8 cellular contexts compared by ENCODE assay signal in the genomic region with DNA sequence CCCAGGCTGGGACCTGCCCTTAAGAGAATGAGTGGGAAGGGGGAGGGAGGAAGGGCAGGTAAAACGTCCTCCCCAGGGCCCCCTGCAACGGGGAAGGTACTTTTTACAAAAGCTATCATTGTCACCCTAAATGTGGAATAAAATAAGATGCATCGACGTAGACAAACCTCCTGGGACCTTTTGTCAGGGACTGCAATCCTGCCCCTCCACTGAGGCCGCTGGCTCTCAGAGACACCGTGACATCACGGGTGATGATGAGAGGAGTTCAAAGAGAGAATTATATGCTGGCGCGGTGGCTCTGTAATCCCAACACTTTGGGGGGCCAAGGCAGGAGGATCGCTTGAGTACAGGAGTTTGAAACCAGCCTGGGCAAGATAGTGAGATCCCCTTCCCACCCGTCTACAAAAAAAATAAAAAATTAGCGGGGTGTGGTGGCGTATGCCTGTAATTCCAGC. TPM values are rescaled to one million over a fixed set of nuclear protein-coding genes. Genes with fewer than 3 reads are reported as not detected.
DNase-seq lines count a peak whose midpoint lies in the region; ATAC-seq, FAIRE-seq and TF ChIP-seq lines count a peak whose summit lies in the region.

No MANE protein-coding gene starts in this region.

- TF ChIP-seq EP300 in HepG2 (IDR thresholded peaks at IDR 0.05; ENCODE audit: low read depth in 2 of 2, low read length in 2 of 2) = no peak
- TF ChIP-seq EP300 in HepG2 (CRISPR knock-in tag; IDR thresholded peaks at IDR 0.05; ENCODE audit: borderline replicate concordance) = no peak

- H3K36me3 ChIP-seq in HepG2 (replicated peaks in 1 of 2; ENCODE audit: control insufficient read depth in 1 of 2, insufficient read depth in 2 of 2, low read length in 2 of 2) = no peaks in the 10 kb centered on the region
- no peaks in the 10 kb centered on the region for H3K36me3 ChIP-seq in tibial artery

- H3K27me3 ChIP-seq in HepG2 (ENCODE audit: control insufficient read depth in 1 of 2, insufficient read depth in 2 of 2, low read length in 2 of 2) = peaks cover 8 to 23% of the 10 kb centered on the region in 2 experiments; a peak in 4 of 5 replicates
- peaks cover 5 to 79% of the 10 kb centered on the region in 2 donors for H3K27me3 ChIP-seq in tibial artery

- H2AFZ ChIP-seq in HepG2 (ENCODE audit: low read length) = peak overlapping the region; percentile 75

- H3K27me3 Mint-ChIP-seq in activated naive CD4-positive, alpha-beta T cell treated with anti-CD3 and anti-CD28 coated beads for 36 hours (ENCODE audit: low read depth) = peaks cover 11% of the 10 kb centered on the region
- H3K27me3 Mint-ChIP-seq in activated naive CD8-positive, alpha-beta T cell treated with anti-CD3 and anti-CD28 coated beads, Interleukin-2, amount 10 ng/mL, durations not matched to agents 7 days and 5 days = peaks cover 34% of the 10 kb centered on the region

- H3K27ac ChIP-seq in HepG2 (ENCODE audit: extremely low read length, insufficient read depth, low read length) (no peak overlapping the region), tibial artery (peak overlapping the region in 1 of 2 donors; percentile 32)

- H3K4me2 ChIP-seq in HepG2 (ENCODE audit: low read depth, low read length) = peak overlapping the region; percentile 94

- ATAC-seq in activated naive CD8-positive, alpha-beta T cell treated with anti-CD3 and anti-CD28 coated beads, Interleukin-2, amount 10 ng/mL, durations not matched to agents 7 days and 5 days (ENCODE audit: low read depth) = no peak
- no peak for ATAC-seq in HepG2

- H3K4me1 Mint-ChIP-seq in activated naive CD4-positive, alpha-beta T cell treated with anti-CD3 and anti-CD28 coated beads for 36 hours (ENCODE audit: low read depth) = peaks cover 17% of the 10 kb centered on the region
- peaks cover 8% of the 10 kb centered on the region for H3K4me1 Mint-ChIP-seq in activated naive CD8-positive, alpha-beta T cell treated with anti-CD3 and anti-CD28 coated beads, Interleukin-2, amount 10 ng/mL, durations not matched to agents 7 days and 5 days

- H3K4me1 ChIP-seq in HepG2 (ENCODE audit: insufficient read depth, low read length) (peaks cover 10% of the 10 kb centered on the region), tibial artery (peaks cover 5 to 22% (median 18%) of the 10 kb centered on the region in 4 donors)

- TF ChIP-seq RAD21 in HepG2 (CRISPR knock-in tag; IDR thresholded peaks at IDR 0.05) = no peak

- no peaks in the 10 kb centered on the region for H4K20me1 ChIP-seq in HepG2 (ENCODE audit: insufficient read depth, low read length)

- FAIRE-seq in HepG2 (lab: Jason Lieb, UNC) (no peak), HTR-8/SVneo (lab: Jason Lieb, UNC) (no peak)

- in situ Hi-C loops in HepG2 (cut with HindIII; ENCODE audit: extremely low pct_ligation_motif_present, low pct_unique_long_range_greater_than_20kb) = no loop called here

- WGBS in HepG2 (ENCODE audit: low lambda C conversion rate) = 27% methylated on average over 13 of the region's 13 CpGs

- BruUV-seq in HepG2 (replicated peaks; lab: Mats Ljungman, UMichigan) = no TSS peak

- peak overlapping the region; percentile 90 for H3K4me3 Mint-ChIP-seq in activated naive CD4-positive, alpha-beta T cell treated with anti-CD3 and anti-CD28 coated beads for 36 hours
- peak overlapping the region; percentile 95 for H3K4me3 Mint-ChIP-seq in activated naive CD8-positive, alpha-beta T cell treated with anti-CD3 and anti-CD28 coated beads, Interleukin-2, amount 10 ng/mL, durations not matched to agents 7 days and 5 days

- DNase-seq in activated naive CD4-positive, alpha-beta T cell treated with anti-CD3 and anti-CD28 coated beads for 36 hours = no peak
- no peak for DNase-seq in activated naive CD4-positive, alpha-beta T cell treated with anti-CD3 and anti-CD28 coated beads, Interleukin-2, amount 50 U/mL, for 16 hours
- no peak for DNase-seq in activated naive CD8-positive, alpha-beta T cell treated with anti-CD3 and anti-CD28 coated beads, Interleukin-2, amount 10 ng/mL, durations not matched to agents 7 days and 5 days
- DNase-seq in HepG2 (ENCODE audit: low spot score) = no peak
- no peak for DNase-seq in tibial artery
- DNase-seq in HTR-8/SVneo (ENCODE audit: insufficient read length, low spot score) = no peak
- DNase-seq in NCI-H1930 (lab: John Stamatoyannopoulos, UW) = no peak
- no peak for DNase-seq in GM10266 (ENCODE audit: extremely low spot score)

- no peaks in the 10 kb centered on the region for H3K79me2 ChIP-seq in HepG2 (ENCODE audit: insufficient read depth, low read length)

- H3K36me3 Mint-ChIP-seq in activated naive CD4-positive, alpha-beta T cell treated with anti-CD3 and anti-CD28 coated beads for 36 hours (ENCODE audit: low read depth) = no peaks in the 10 kb centered on the region
- no peaks in the 10 kb centered on the region for H3K36me3 Mint-ChIP-seq in activated naive CD8-positive, alpha-beta T cell treated with anti-CD3 and anti-CD28 coated beads, Interleukin-2, amount 10 ng/mL, durations not matched to agents 7 days and 5 days

- intact Hi-C loops in activated naive CD4-positive, alpha-beta T cell treated with anti-CD3 and anti-CD28 coated beads for 36 hours (cut with micrococcal nuclease) = loop anchor here (1.0 to 2.0 kb wide), 2 partner anchors 45 to 46 kb away; partner anchors contain the start of genes EMC10, GARIN5A and POLD1
- intact Hi-C loops in HepG2 (cut with micrococcal nuclease; ENCODE audit: unreplicated experiment) (no loop called here), tibial artery (cut with DNase I; ENCODE audit: low total_unique reads) (no loop called here)

- TF ChIP-seq CTCF in HepG2 (CRISPR knock-in tag; IDR thresholded peaks at IDR 0.05) = no peak
- no peak for TF ChIP-seq CTCF in tibial artery (IDR thresholded peaks at IDR 0.05)
- no peak for TF ChIP-seq CTCF in GM10266 (IDR thresholded peaks at IDR 0.05; ENCODE audit: control insufficient read depth, insufficient read depth, low read depth, missing control alignments)

- CTCF ChIA-PET in activated naive CD4-positive, alpha-beta T cell treated with anti-CD3 and anti-CD28 coated beads for 36 hours (lab: Charles Lee) = no interaction called here
- CTCF ChIA-PET in HepG2 (lab: Yijun Ruan, JAX; ENCODE audit: low intra/inter-chr PET ratio, low total read pairs) = no interaction called here

- no peaks in the 10 kb centered on the region for H3K9me3 Mint-ChIP-seq in activated naive CD4-positive, alpha-beta T cell treated with anti-CD3 and anti-CD28 coated beads for 36 hours
- H3K9me3 Mint-ChIP-seq in activated naive CD8-positive, alpha-beta T cell treated with anti-CD3 and anti-CD28 coated beads, Interleukin-2, amount 10 ng/mL, durations not matched to agents 7 days and 5 days = no peaks in the 10 kb centered on the region

- H3K9me3 ChIP-seq in HepG2 (ENCODE audit: low read length) = no peaks in the 10 kb centered on the region
- no peaks in the 10 kb centered on the region for H3K9me3 ChIP-seq in tibial artery

- H3K4me3 ChIP-seq in HepG2 (replicated peaks in 1 of 3; ENCODE audit: insufficient read depth in 1 of 3, low read depth in 2 of 3, low read length in 3 of 3) (peak overlapping the region; percentile 41 to 70 (median 56); a peak in 5 of 6 replicates), tibial artery (peak overlapping the region; percentile 46 to 61)

- POLR2A ChIA-PET in activated naive CD8-positive, alpha-beta T cell treated with anti-CD3 and anti-CD28 coated beads, Interleukin-2, amount 10 ng/mL, durations not matched to agents 7 days and 5 days (lab: Charles Lee) = no interaction called here
- POLR2A ChIA-PET in HepG2 (lab: Yijun Ruan, JAX) = no interaction called here

- H3K27ac Mint-ChIP-seq in activated naive CD4-positive, alpha-beta T cell treated with anti-CD3 and anti-CD28 coated beads for 36 hours = peak overlapping the region; percentile 88
- H3K27ac Mint-ChIP-seq in activated naive CD8-positive, alpha-beta T cell treated with anti-CD3 and anti-CD28 coated beads, Interleukin-2, amount 10 ng/mL, durations not matched to agents 7 days and 5 days = no peak overlapping the region

- peak overlapping the region; percentile 57 for H3K9ac ChIP-seq in HepG2 (ENCODE audit: insufficient read depth, low read depth, low read length)

- no peak for TF ChIP-seq POLR2A in HepG2 (IDR thresholded peaks at IDR 0.05; ENCODE audit: insufficient read depth in 1 of 2, low read depth in 2 of 2, low read length in 2 of 2)

RNA-seq across cellular contexts. Expression of gene MYBPC2, which starts 1.8 kb away (rescaled TPM):
- 1 to 10 TPM in 1 of 2 experiments, under 1 TPM in 1; 0.64 to 1.6 TPM for total RNA-seq in activated naive CD4-positive, alpha-beta T cell treated with anti-CD3 and anti-CD28 coated beads for 36 hours
- total RNA-seq in activated naive CD8-positive, alpha-beta T cell treated with anti-CD3 and anti-CD28 coated beads, Interleukin-2, amount 10 ng/mL, durations not matched to agents 7 days and 5 days = under 1 TPM in 1 of 2 experiments, not detected in 1; 0.14 TPM
- total RNA-seq in HepG2 (2016; rRNA removed; fragmentation: Illumina TruSeq; extraction: Trizol) = 0.67 TPM in 1 of 2 replicates, not detected in the other
- total RNA-seq in HepG2 (2016; cell fraction: cytosol; rRNA removed; fragmentation: Illumina TruSeq; extraction: Trizol; ENCODE audit: low read depth) = not detected in 2 replicates
- total RNA-seq in HepG2 (2016; cell fraction: insoluble cytoplasmic fraction; rRNA removed; fragmentation: Illumina TruSeq; extraction: Trizol) = not detected in 2 replicates
- not detected in 2 replicates for total RNA-seq in HepG2 (2016; cell fraction: membrane; rRNA removed; fragmentation: Illumina TruSeq; extraction: Trizol)
- not detected in 2 replicates for total RNA-seq in HepG2 (2016; cell fraction: nucleus; rRNA removed; fragmentation: Illumina TruSeq; extraction: Trizol)
- 0.01 TPM in 1 of 2 replicates, not detected in the other for polyA plus RNA-seq in HepG2 (2011; rRNA removed)
- polyA plus RNA-seq in HepG2 (2011; cell fraction: cytosol; rRNA removed) = 0.01 and 0.03 TPM in 2 replicates
- polyA plus RNA-seq in HepG2 (2011; cell fraction: nucleus; rRNA removed) = 0.05 and 0.24 TPM in 2 replicates
- not detected in 2 replicates for polyA plus RNA-seq in HepG2 (2012)
- not detected in 2 replicates for polyA plus RNA-seq in HepG2 (2016; cell fraction: cytosol; fragmentation: Illumina TruSeq; extraction: Trizol; ENCODE audit: low read depth)
- not detected in 2 replicates for polyA plus RNA-seq in HepG2 (2016; cell fraction: insoluble cytoplasmic fraction; fragmentation: Illumina TruSeq; extraction: Trizol; ENCODE audit: low read depth)
- not detected in 2 replicates for polyA plus RNA-seq in HepG2 (2016; cell fraction: membrane; fragmentation: Illumina TruSeq; extraction: Trizol; ENCODE audit: low read depth)
- not detected in 2 replicates for polyA plus RNA-seq in HepG2 (2016; cell fraction: nucleus; fragmentation: Illumina TruSeq; extraction: Trizol; ENCODE audit: insufficient read depth, low read depth)
- polyA minus RNA-seq in HepG2 (2011; rRNA and poly(A)+ RNA removed; ENCODE audit: low replicate concordance) = not detected in 2 replicates
- not detected in 2 replicates for polyA minus RNA-seq in HepG2 (2011; cell fraction: cytosol; rRNA and poly(A)+ RNA removed)
- polyA minus RNA-seq in HepG2 (2011; cell fraction: nucleus; rRNA and poly(A)+ RNA removed) = not detected in 2 replicates

RNA-seq across cellular contexts. Expression of gene SPIB, which starts 12.2 kb away (rescaled TPM):
- under 1 TPM; 0.36 to 0.47 TPM for total RNA-seq in activated naive CD4-positive, alpha-beta T cell treated with anti-CD3 and anti-CD28 coated beads for 36 hours
- total RNA-seq in activated naive CD8-positive, alpha-beta T cell treated with anti-CD3 and anti-CD28 coated beads, Interleukin-2, amount 10 ng/mL, durations not matched to agents 7 days and 5 days = under 1 TPM in 1 of 2 experiments, not detected in 1; 0.42 TPM
- 0.04 TPM in 1 of 2 replicates, not detected in the other for total RNA-seq in HepG2 (2016; rRNA removed; fragmentation: Illumina TruSeq; extraction: Trizol)
- total RNA-seq in HepG2 (2016; cell fraction: cytosol; rRNA removed; fragmentation: Illumina TruSeq; extraction: Trizol; ENCODE audit: low read depth) = not detected in 2 replicates
- total RNA-seq in HepG2 (2016; cell fraction: insoluble cytoplasmic fraction; rRNA removed; fragmentation: Illumina TruSeq; extraction: Trizol) = 0.13 and 0.15 TPM in 2 replicates
- not detected in 2 replicates for total RNA-seq in HepG2 (2016; cell fraction: membrane; rRNA removed; fragmentation: Illumina TruSeq; extraction: Trizol)
- not detected in 2 replicates for total RNA-seq in HepG2 (2016; cell fraction: nucleus; rRNA removed; fragmentation: Illumina TruSeq; extraction: Trizol)
- 0.04 TPM in 1 of 2 replicates, not detected in the other for polyA plus RNA-seq in HepG2 (2011; rRNA removed)
- polyA plus RNA-seq in HepG2 (2011; cell fraction: cytosol; rRNA removed) = not detected in 2 replicates
- polyA plus RNA-seq in HepG2 (2011; cell fraction: nucleus; rRNA removed) = 0.21 TPM in 1 of 2 replicates, not detected in the other
- not detected in 2 replicates for polyA plus RNA-seq in HepG2 (2012)
- polyA plus RNA-seq in HepG2 (2016; cell fraction: cytosol; fragmentation: Illumina TruSeq; extraction: Trizol; ENCODE audit: low read depth) = 0.10 TPM in 1 of 2 replicates, not detected in the other
- polyA plus RNA-seq in HepG2 (2016; cell fraction: insoluble cytoplasmic fraction; fragmentation: Illumina TruSeq; extraction: Trizol; ENCODE audit: low read depth) = not detected in 2 replicates
- polyA plus RNA-seq in HepG2 (2016; cell fraction: membrane; fragmentation: Illumina TruSeq; extraction: Trizol; ENCODE audit: low read depth) = 0.07 TPM in 1 of 2 replicates, not detected in the other
- polyA plus RNA-seq in HepG2 (2016; cell fraction: nucleus; fragmentation: Illumina TruSeq; extraction: Trizol; ENCODE audit: insufficient read depth, low read depth) = 0.53 TPM in 1 of 2 replicates, not detected in the other
- 0.51 TPM in 1 of 2 replicates, not detected in the other for polyA minus RNA-seq in HepG2 (2011; rRNA and poly(A)+ RNA removed; ENCODE audit: low replicate concordance)
- polyA minus RNA-seq in HepG2 (2011; cell fraction: cytosol; rRNA and poly(A)+ RNA removed) = not detected in 2 replicates
- not detected in 2 replicates for polyA minus RNA-seq in HepG2 (2011; cell fraction: nucleus; rRNA and poly(A)+ RNA removed)

RNA-seq across cellular contexts. Expression of gene EMC10, which starts 45.4 kb away (rescaled TPM):
- 10 to 100 TPM; 28.4 to 29.2 TPM for total RNA-seq in activated naive CD4-positive, alpha-beta T cell treated with anti-CD3 and anti-CD28 coated beads for 36 hours
- total RNA-seq in activated naive CD8-positive, alpha-beta T cell treated with anti-CD3 and anti-CD28 coated beads, Interleukin-2, amount 10 ng/mL, durations not matched to agents 7 days and 5 days = 10 to 100 TPM; 56.0 to 60.7 TPM
- not detected in 2 replicates for total RNA-seq in HepG2 (2016; rRNA removed; fragmentation: Illumina TruSeq; extraction: Trizol)
- not detected in 2 replicates for total RNA-seq in HepG2 (2016; cell fraction: cytosol; rRNA removed; fragmentation: Illumina TruSeq; extraction: Trizol; ENCODE audit: low read depth)
- not detected in 2 replicates for total RNA-seq in HepG2 (2016; cell fraction: insoluble cytoplasmic fraction; rRNA removed; fragmentation: Illumina TruSeq; extraction: Trizol)
- not detected in 2 replicates for total RNA-seq in HepG2 (2016; cell fraction: membrane; rRNA removed; fragmentation: Illumina TruSeq; extraction: Trizol)
- total RNA-seq in HepG2 (2016; cell fraction: nucleus; rRNA removed; fragmentation: Illumina TruSeq; extraction: Trizol) = not detected in 2 replicates
- polyA plus RNA-seq in HepG2 (2011; rRNA removed) = not detected in 2 replicates
- 0.04 TPM in 1 of 2 replicates, not detected in the other for polyA plus RNA-seq in HepG2 (2011; cell fraction: cytosol; rRNA removed)
- 0.19 TPM in 1 of 2 replicates, not detected in the other for polyA plus RNA-seq in HepG2 (2011; cell fraction: nucleus; rRNA removed)
- not detected in 2 replicates for polyA plus RNA-seq in HepG2 (2012)
- polyA plus RNA-seq in HepG2 (2016; cell fraction: cytosol; fragmentation: Illumina TruSeq; extraction: Trizol; ENCODE audit: low read depth) = not detected in 2 replicates
- polyA plus RNA-seq in HepG2 (2016; cell fraction: insoluble cytoplasmic fraction; fragmentation: Illumina TruSeq; extraction: Trizol; ENCODE audit: low read depth) = not detected in 2 replicates
- not detected in 2 replicates for polyA plus RNA-seq in HepG2 (2016; cell fraction: membrane; fragmentation: Illumina TruSeq; extraction: Trizol; ENCODE audit: low read depth)
- not detected in 2 replicates for polyA plus RNA-seq in HepG2 (2016; cell fraction: nucleus; fragmentation: Illumina TruSeq; extraction: Trizol; ENCODE audit: insufficient read depth, low read depth)
- 0.06 and 36.3 TPM in 2 replicates for polyA minus RNA-seq in HepG2 (2011; rRNA and poly(A)+ RNA removed; ENCODE audit: low replicate concordance)
- 0.69 and 2.2 TPM in 2 replicates for polyA minus RNA-seq in HepG2 (2011; cell fraction: cytosol; rRNA and poly(A)+ RNA removed)
- polyA minus RNA-seq in HepG2 (2011; cell fraction: nucleus; rRNA and poly(A)+ RNA removed) = 0.25 and 1.0 TPM in 2 replicates

RNA-seq across cellular contexts. Expression of gene GARIN5A, which starts 45.7 kb away (rescaled TPM):
- total RNA-seq in activated naive CD4-positive, alpha-beta T cell treated with anti-CD3 and anti-CD28 coated beads for 36 hours = under 1 TPM in 1 of 2 experiments, not detected in 1; 0.57 TPM
- under 1 TPM; 0.50 to 0.57 TPM for total RNA-seq in activated naive CD8-positive, alpha-beta T cell treated with anti-CD3 and anti-CD28 coated beads, Interleukin-2, amount 10 ng/mL, durations not matched to agents 7 days and 5 days
- not detected in 2 replicates for total RNA-seq in HepG2 (2016; rRNA removed; fragmentation: Illumina TruSeq; extraction: Trizol)
- not detected in 2 replicates for total RNA-seq in HepG2 (2016; cell fraction: cytosol; rRNA removed; fragmentation: Illumina TruSeq; extraction: Trizol; ENCODE audit: low read depth)
- not detected in 2 replicates for total RNA-seq in HepG2 (2016; cell fraction: insoluble cytoplasmic fraction; rRNA removed; fragmentation: Illumina TruSeq; extraction: Trizol)
- not detected in 2 replicates for total RNA-seq in HepG2 (2016; cell fraction: membrane; rRNA removed; fragmentation: Illumina TruSeq; extraction: Trizol)
- total RNA-seq in HepG2 (2016; cell fraction: nucleus; rRNA removed; fragmentation: Illumina TruSeq; extraction: Trizol) = not detected in 2 replicates
- not detected in 2 replicates for polyA plus RNA-seq in HepG2 (2011; rRNA removed)
- polyA plus RNA-seq in HepG2 (2011; cell fraction: cytosol; rRNA removed) = not detected in 2 replicates
- not detected in 2 replicates for polyA plus RNA-seq in HepG2 (2011; cell fraction: nucleus; rRNA removed)
- polyA plus RNA-seq in HepG2 (2012) = not detected in 2 replicates
- polyA plus RNA-seq in HepG2 (2016; cell fraction: cytosol; fragmentation: Illumina TruSeq; extraction: Trizol; ENCODE audit: low read depth) = not detected in 2 replicates
- polyA plus RNA-seq in HepG2 (2016; cell fraction: insoluble cytoplasmic fraction; fragmentation: Illumina TruSeq; extraction: Trizol; ENCODE audit: low read depth) = not detected in 2 replicates
- not detected in 2 replicates for polyA plus RNA-seq in HepG2 (2016; cell fraction: membrane; fragmentation: Illumina TruSeq; extraction: Trizol; ENCODE audit: low read depth)
- not detected in 2 replicates for polyA plus RNA-seq in HepG2 (2016; cell fraction: nucleus; fragmentation: Illumina TruSeq; extraction: Trizol; ENCODE audit: insufficient read depth, low read depth)
- polyA minus RNA-seq in HepG2 (2011; rRNA and poly(A)+ RNA removed; ENCODE audit: low replicate concordance) = 5.1 TPM in 1 of 2 replicates, not detected in the other
- not detected in 2 replicates for polyA minus RNA-seq in HepG2 (2011; cell fraction: cytosol; rRNA and poly(A)+ RNA removed)
- polyA minus RNA-seq in HepG2 (2011; cell fraction: nucleus; rRNA and poly(A)+ RNA removed) = not detected in 2 replicates

RNA-seq across cellular contexts. Expression of gene POLD1, which starts 46.8 kb away (rescaled TPM):
- 100 to 1,000 TPM; 221 to 224 TPM for total RNA-seq in activated naive CD4-positive, alpha-beta T cell treated with anti-CD3 and anti-CD28 coated beads for 36 hours
- total RNA-seq in activated naive CD8-positive, alpha-beta T cell treated with anti-CD3 and anti-CD28 coated beads, Interleukin-2, amount 10 ng/mL, durations not matched to agents 7 days and 5 days = 100 to 1,000 TPM; 131 to 143 TPM
- 39.5 and 54.0 TPM in 2 replicates for total RNA-seq in HepG2 (2016; rRNA removed; fragmentation: Illumina TruSeq; extraction: Trizol)
- 15.4 and 20.6 TPM in 2 replicates for total RNA-seq in HepG2 (2016; cell fraction: cytosol; rRNA removed; fragmentation: Illumina TruSeq; extraction: Trizol; ENCODE audit: low read depth)
- total RNA-seq in HepG2 (2016; cell fraction: insoluble cytoplasmic fraction; rRNA removed; fragmentation: Illumina TruSeq; extraction: Trizol) = 36.3 and 68.3 TPM in 2 replicates
- 13.4 and 21.6 TPM in 2 replicates for total RNA-seq in HepG2 (2016; cell fraction: membrane; rRNA removed; fragmentation: Illumina TruSeq; extraction: Trizol)
- total RNA-seq in HepG2 (2016; cell fraction: nucleus; rRNA removed; fragmentation: Illumina TruSeq; extraction: Trizol) = 45.6 and 51.7 TPM in 2 replicates
- polyA plus RNA-seq in HepG2 (2011; rRNA removed) = 17.4 and 18.6 TPM in 2 replicates
- polyA plus RNA-seq in HepG2 (2011; cell fraction: cytosol; rRNA removed) = 8.8 and 21.4 TPM in 2 replicates
- polyA plus RNA-seq in HepG2 (2011; cell fraction: nucleus; rRNA removed) = 130 and 225 TPM in 2 replicates
- 15.4 and 19.9 TPM in 2 replicates for polyA plus RNA-seq in HepG2 (2012)
- polyA plus RNA-seq in HepG2 (2016; cell fraction: cytosol; fragmentation: Illumina TruSeq; extraction: Trizol; ENCODE audit: low read depth) = 6.4 and 7.1 TPM in 2 replicates
- polyA plus RNA-seq in HepG2 (2016; cell fraction: insoluble cytoplasmic fraction; fragmentation: Illumina TruSeq; extraction: Trizol; ENCODE audit: low read depth) = 26.1 and 31.2 TPM in 2 replicates
- polyA plus RNA-seq in HepG2 (2016; cell fraction: membrane; fragmentation: Illumina TruSeq; extraction: Trizol; ENCODE audit: low read depth) = 9.7 and 12.0 TPM in 2 replicates
- 109 and 111 TPM in 2 replicates for polyA plus RNA-seq in HepG2 (2016; cell fraction: nucleus; fragmentation: Illumina TruSeq; extraction: Trizol; ENCODE audit: insufficient read depth, low read depth)
- polyA minus RNA-seq in HepG2 (2011; rRNA and poly(A)+ RNA removed; ENCODE audit: low replicate concordance) = 74.3 and 134 TPM in 2 replicates
- 24.6 and 41.4 TPM in 2 replicates for polyA minus RNA-seq in HepG2 (2011; cell fraction: cytosol; rRNA and poly(A)+ RNA removed)
- polyA minus RNA-seq in HepG2 (2011; cell fraction: nucleus; rRNA and poly(A)+ RNA removed) = 12.1 and 19.6 TPM in 2 replicates

Comparison
In these comparisons a context has a peak if more than half of its experiments do, and no peak if none do; other contexts are left out.
1. RNA of gene EMC10, which starts 45.4 kb away (total RNA-seq): 56.0 to 60.7 TPM in activated naive CD8-positive, alpha-beta T cell treated with anti-CD3 and anti-CD28 coated beads, Interleukin-2, amount 10 ng/mL, durations not matched to agents 7 days and 5 days and 28.4 to 29.2 TPM in activated naive CD4-positive, alpha-beta T cell treated with anti-CD3 and anti-CD28 coated beads for 36 hours; not detected in HepG2; every median in the first group is over 10 times any median in the second.